17 cellular contexts compared by ENCODE assay signal in the genomic region with DNA sequence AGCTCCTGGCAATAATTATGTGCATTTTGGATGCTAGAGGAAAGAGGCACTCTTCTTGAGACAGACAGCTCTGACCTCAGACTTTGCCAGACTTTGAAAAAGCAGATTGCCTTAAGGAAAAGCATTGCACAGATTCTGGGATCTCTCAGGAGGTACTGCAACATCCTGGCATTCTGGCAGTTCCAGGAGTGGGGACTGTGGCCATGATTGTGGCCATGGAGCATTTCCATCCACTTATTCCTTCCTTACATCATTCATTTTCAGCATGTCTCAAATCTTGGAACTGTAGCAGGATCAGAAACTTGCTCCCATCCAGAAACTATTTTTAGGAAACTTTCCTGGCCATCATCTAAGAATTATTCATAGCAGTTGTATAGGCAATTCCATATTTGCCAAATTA.
DNase-seq lines count a peak whose midpoint lies in the region; ATAC-seq and TF ChIP-seq lines count a peak whose summit lies in the region.
"Had no signal": no experiment of that assay in that cellular context is flagged by ENCODE, and none has a peak within 500 bp of the region (broad histone marks: within the 10 kb centered on the region; RNA-seq: fewer than 3 reads in every experiment).

No MANE protein-coding gene starts in this region.

- peaks cover 5 to 21% (median 15%) of the 10 kb centered on the region in 9 donors for H3K4me1 ChIP-seq in heart right ventricle
- H3K4me1 ChIP-seq in CD4-positive, alpha-beta memory T cell (ENCODE audit: insufficient read depth, low read length) = peaks cover 33% of the 10 kb centered on the region

- H3K36me3 ChIP-seq in heart right ventricle = peaks cover 0 to 33% (median 8%) of the 10 kb centered on the region in 9 donors
- peaks cover 3% of the 10 kb centered on the region for H3K36me3 ChIP-seq in CD4-positive, alpha-beta memory T cell (ENCODE audit: insufficient read depth, low read length)

- DNase-seq in heart right ventricle (no peak), left cardiac atrium (no peak), islet precursor cell (peak; percentile 56), HCEC 1CT (no peak)
- no peak for DNase-seq in CD4-positive, alpha-beta memory T cell
- DNase-seq in central memory CD8-positive, alpha-beta T cell (ENCODE audit: low spot score in 2 of 2) = no peak
- DNase-seq: COR-L47, H9, MV-4-11, NCI-H510A, NCI-H774, SHP77 treated with DMSO at 0.1 percent for 48 hours had no signal

- no peaks in the 10 kb centered on the region for H3K9me3 Mint-ChIP-seq in CD4-positive, alpha-beta memory T cell
- H3K9me3 Mint-ChIP-seq in central memory CD8-positive, alpha-beta T cell = no peaks in the 10 kb centered on the region
- H3K9me3 Mint-ChIP-seq: H9 had no signal

- peaks cover 14 to 17% of the 10 kb centered on the region in 2 donors for H3K36me3 Mint-ChIP-seq in CD4-positive, alpha-beta memory T cell
- H3K36me3 Mint-ChIP-seq in central memory CD8-positive, alpha-beta T cell (ENCODE audit: insufficient read depth) = peaks cover 11% of the 10 kb centered on the region

- ATAC-seq in heart right ventricle = peak in 5 of 8 donors; percentile 33 to 76 (median 61)
- no peak for ATAC-seq in left cardiac atrium
- ATAC-seq in central memory CD8-positive, alpha-beta T cell (replicated peaks; ENCODE audit: extremely low read depth, poor library complexity, severe bottlenecking) = no peak
- no peak for ATAC-seq in HG03108 (IDR thresholded peaks at IDR 0.05; ENCODE audit: unreplicated experiment)
- ATAC-seq in GM21723 (IDR thresholded peaks at IDR 0.05; ENCODE audit: unreplicated experiment) = no peak
- ATAC-seq: K562, SK-N-SH treated with all-trans-retinoic acid at 6 μM for 48 hours had no signal

- no peaks in the 10 kb centered on the region for H3K27me3 ChIP-seq in heart right ventricle
- H3K27me3 ChIP-seq in CD4-positive, alpha-beta memory T cell (ENCODE audit: insufficient read depth, low read length) = no peaks in the 10 kb centered on the region

- H3K4me3 ChIP-seq in heart right ventricle = no peak overlapping the region
- no peak overlapping the region for H3K4me3 ChIP-seq in CD4-positive, alpha-beta memory T cell (ENCODE audit: low read length in 2 of 2)
- H3K4me3 ChIP-seq: K562 had no signal

- H3K27ac ChIP-seq in heart right ventricle = peak overlapping the region in 4 of 10 donors; percentile 3 to 48 (median 8)
- H3K27ac ChIP-seq in CD4-positive, alpha-beta memory T cell (ENCODE audit: low read depth, low read length) = no peak overlapping the region
- H3K27ac ChIP-seq: C4-2B had no signal

- peak overlapping the region in 4 of 7 donors; percentile 50 to 85 (median 68) for H3K27ac Mint-ChIP-seq in CD4-positive, alpha-beta memory T cell
- peak overlapping the region; percentile 11 for H3K27ac Mint-ChIP-seq in central memory CD8-positive, alpha-beta T cell (ENCODE audit: low read depth)
- H3K27ac Mint-ChIP-seq: H9 had no signal

- peaks cover 29 to 53% (median 35%) of the 10 kb centered on the region in 4 donors for H3K4me1 Mint-ChIP-seq in CD4-positive, alpha-beta memory T cell
- peaks cover 20% of the 10 kb centered on the region for H3K4me1 Mint-ChIP-seq in central memory CD8-positive, alpha-beta T cell
- H3K4me1 Mint-ChIP-seq: H9 had no signal

- POLR2A ChIA-PET in CD4-positive, alpha-beta memory T cell (lab: Charles Lee; ENCODE audit: partially characterized antibody) = no interaction called here

- CTCF ChIA-PET in CD4-positive, alpha-beta memory T cell (lab: Charles Lee; ENCODE audit: partially characterized antibody) = interaction anchor here (1.1 kb wide), 1 partner anchor 8 kb away, joined by 3 read pairs; no protein-coding TSS in a partner anchor

- no peak overlapping the region for H3K4me3 Mint-ChIP-seq in CD4-positive, alpha-beta memory T cell
- no peak overlapping the region for H3K4me3 Mint-ChIP-seq in central memory CD8-positive, alpha-beta T cell
- H3K4me3 Mint-ChIP-seq: H9 had no signal

- no peaks in the 10 kb centered on the region for H3K9me3 ChIP-seq in heart right ventricle
- no peaks in the 10 kb centered on the region for H3K9me3 ChIP-seq in CD4-positive, alpha-beta memory T cell (ENCODE audit: control insufficient read depth in 1 of 2, low read length in 2 of 2)

- intact Hi-C loops in heart right ventricle (cut with DNase I) = no loop called here
- intact Hi-C loops in left cardiac atrium (cut with DNase I) = no loop called here
- intact Hi-C loops in CD4-positive, alpha-beta memory T cell (cut with micrococcal nuclease) = no loop called here

- H3K27me3 Mint-ChIP-seq in CD4-positive, alpha-beta memory T cell = no peaks in the 10 kb centered on the region
- no peaks in the 10 kb centered on the region for H3K27me3 Mint-ChIP-seq in central memory CD8-positive, alpha-beta T cell

- TF ChIP-seq CTCF in heart right ventricle (IDR thresholded peaks at IDR 0.05) = no peak

Comparison
In these comparisons a context has a peak if more than half of its experiments do, and no peak if none do; other contexts are left out.
1. ATAC-seq: peak in heart right ventricle (5 of 8); none in left cardiac atrium (0 of 2), central memory CD8-positive, alpha-beta T cell (single experiment), HG03108 (single experiment) and GM21723 (single experiment).